In the genomic region with DNA sequence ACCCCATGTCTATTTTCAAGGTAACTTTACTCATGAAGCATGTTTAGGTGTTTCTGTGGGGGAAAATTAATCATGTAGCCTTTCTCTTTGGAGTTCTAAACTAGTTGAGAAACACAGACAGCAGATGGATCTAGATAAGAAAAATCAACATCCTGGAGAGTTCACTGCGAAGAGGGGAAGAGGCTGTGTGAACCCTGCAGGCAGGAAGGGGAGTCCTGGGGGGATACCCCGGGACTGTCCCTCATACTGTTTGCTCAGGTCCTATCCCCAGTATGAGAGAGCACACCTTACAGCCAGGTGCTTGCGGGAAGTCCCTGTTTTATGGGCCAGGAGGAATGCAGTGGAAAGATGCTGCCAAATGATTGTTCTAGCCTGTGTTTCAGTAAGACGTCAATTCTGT, we compare ENCODE assay signal across 10 cellular contexts. TPM values are rescaled to one million over a fixed set of nuclear protein-coding genes. Genes with fewer than 3 reads are reported as not detected.
DNase-seq lines count a peak whose midpoint lies in the region; ATAC-seq and TF ChIP-seq lines count a peak whose summit lies in the region.
"Had no signal": no experiment of that assay in that cellular context is flagged by ENCODE, and none has a peak within 500 bp of the region (broad histone marks: within the 10 kb centered on the region; RNA-seq: fewer than 3 reads in every experiment).

No MANE protein-coding gene starts in this region.

- H4K20me1 ChIP-seq in SK-N-SH (ENCODE audit: insufficient read depth), result peaks cover 100% of the 10 kb centered on the region

- H3K9me3 Mint-ChIP-seq in Calu3 (ENCODE audit: low read depth, unreplicated experiment), result no peaks in the 10 kb centered on the region

- no TSS peak for BruUV-seq in Calu3 (replicated peaks; lab: Mats Ljungman, UMichigan)

- peak; percentile 53 for DNase-seq in Calu3
- DNase-seq in SK-N-SH, result peak; percentile 66
- no peak for DNase-seq in left lobe of liver (ENCODE audit: low spot score)
- no peak for DNase-seq in amygdala (lab: John Stamatoyannopoulos, UW)
- DNase-seq in RPMI8226, result no peak
- no peak for DNase-seq in DMS53 treated with DMSO at 0.1 percent for 48 hours (lab: John Stamatoyannopoulos, UW; ENCODE audit: unreplicated experiment)
- DNase-seq: EL had no signal

- peak in 1 of 2 experiments; percentile 33; a peak in 1 of 4 replicates for TF ChIP-seq EP300 in SK-N-SH (IDR thresholded peaks at IDR 0.05; ENCODE audit: borderline replicate concordance in 1 of 2, low read depth in 1 of 2, low read length in 1 of 2)

- peaks cover 91% of the 10 kb centered on the region for H3K79me2 ChIP-seq in SK-N-SH (ENCODE audit: insufficient read depth)

- peaks cover 22 to 62% of the 10 kb centered on the region in 2 experiments for H3K4me1 ChIP-seq in SK-N-SH (ENCODE audit: control insufficient read depth in 1 of 2, insufficient read depth in 2 of 2, low read depth in 1 of 2, low read length in 1 of 2)

- H3K9ac ChIP-seq in SK-N-SH, result no peak overlapping the region

- CTCF ChIA-PET in Calu3 (lab: Charles Lee) (interaction anchor here (0.6 kb wide), 1 partner anchor 100 kb away, joined by 3 read pairs; no protein-coding TSS in a partner anchor), SK-N-SH (lab: Yijun Ruan, JAX) (interaction anchor here (2.9 kb wide), 1 partner anchor 20 kb away, joined by 13 read pairs; no protein-coding TSS in a partner anchor)

- no peak for TF ChIP-seq RAD21 in SK-N-SH (IDR thresholded peaks at IDR 0.05; ENCODE audit: low read length)

- H3K36me3 Mint-ChIP-seq in Calu3 (ENCODE audit: insufficient read depth, unreplicated experiment), result peaks cover 29% of the 10 kb centered on the region

- peaks cover 80% of the 10 kb centered on the region for H3K4me1 Mint-ChIP-seq in Calu3 (ENCODE audit: low read depth, unreplicated experiment)

- H3K27me3 Mint-ChIP-seq in Calu3 (ENCODE audit: unreplicated experiment), result no peaks in the 10 kb centered on the region

- H3K27me3 ChIP-seq in SK-N-SH (ENCODE audit: insufficient read depth), result no peaks in the 10 kb centered on the region

- no peaks in the 10 kb centered on the region for H3K9me2 ChIP-seq in SK-N-SH

- TF ChIP-seq CTCF in Calu3 (IDR thresholded peaks at IDR 0.05; ENCODE audit: unreplicated experiment) (no peak), SK-N-SH (IDR thresholded peaks at IDR 0.05) (no peak)

- peak overlapping the region; percentile 38 to 93; a peak in 3 of 4 replicates for H3K27ac ChIP-seq in SK-N-SH (ENCODE audit: low read depth in 2 of 2, low read length in 1 of 2)

- no peaks in the 10 kb centered on the region for H3K36me3 ChIP-seq in SK-N-SH (replicated peaks in 1 of 2; ENCODE audit: control insufficient read depth in 1 of 2, insufficient read depth in 2 of 2, low read length in 1 of 2)

- H3K4me2 ChIP-seq in SK-N-SH, result peak overlapping the region; percentile 6; the same call in 1 of the 2 replicates

- H3F3A ChIP-seq in SK-N-SH (replicated peaks; ENCODE audit: insufficient read depth), result peaks cover 4% of the 10 kb centered on the region

- H3K27ac Mint-ChIP-seq in Calu3 (ENCODE audit: unreplicated experiment), result peak overlapping the region; percentile 19

- 39% methylated on average over 4 of the region's 4 CpGs for WGBS in SK-N-SH (ENCODE audit: low lambda C conversion rate)

- POLR2A ChIA-PET in SK-N-SH (lab: Yijun Ruan, JAX), result no interaction called here

- no peaks in the 10 kb centered on the region for H3K9me3 ChIP-seq in SK-N-SH

- intact Hi-C loops in Calu3 (cut with micrococcal nuclease; ENCODE audit: unreplicated experiment), result no loop called here

- no peak overlapping the region for H3K4me3 ChIP-seq in SK-N-SH (ENCODE audit: low read depth in 2 of 2, low read length in 1 of 2)
- H3K4me3 ChIP-seq: skin epidermis had no signal

- ATAC-seq in GM21447 (IDR thresholded peaks at IDR 0.05; ENCODE audit: unreplicated experiment), result peak; percentile 77
- ATAC-seq in left lobe of liver, result peak; percentile 35
- no peak for ATAC-seq in GM18867 (IDR thresholded peaks at IDR 0.05; ENCODE audit: unreplicated experiment)

- H3K4me3 Mint-ChIP-seq in Calu3 (ENCODE audit: low read depth, unreplicated experiment), result no peak overlapping the region

- H2AFZ ChIP-seq in SK-N-SH (ENCODE audit: low read depth), result no peak overlapping the region

TF ChIP-seq in SK-N-SH, 30 proteins besides CTCF, POLR2A, EP300 and RAD21 (continues in another document):
- TF ChIP-seq IRF3 (IDR thresholded peaks at IDR 0.05; ENCODE audit: low read depth, low read length), result no peak
- no peak for TF ChIP-seq ZBTB33 (IDR thresholded peaks at IDR 0.05; ENCODE audit: borderline replicate concordance, low read depth)
- TF ChIP-seq ELF1 (IDR thresholded peaks at IDR 0.05), result no peak
- TF ChIP-seq REST (IDR thresholded peaks at IDR 0.05; ENCODE audit: low read depth, low read length), result no peak
- no peak for TF ChIP-seq CHD2 (IDR thresholded peaks at IDR 0.05; ENCODE audit: low read length, partially characterized antibody)
- TF ChIP-seq MEF2A (IDR thresholded peaks at IDR 0.05; ENCODE audit: borderline replicate concordance, low read depth), result no peak
- TF ChIP-seq YY1 (IDR thresholded peaks at IDR 0.05; ENCODE audit: low read depth), result no peak
- TF ChIP-seq POLR2AphosphoS5 (IDR thresholded peaks at IDR 0.05; ENCODE audit: low read depth, low read length), result no peak
- TF ChIP-seq TAF1 (IDR thresholded peaks at IDR 0.05; ENCODE audit: borderline replicate concordance, low read depth, low read length), result no peak
- TF ChIP-seq, protein P1, sequence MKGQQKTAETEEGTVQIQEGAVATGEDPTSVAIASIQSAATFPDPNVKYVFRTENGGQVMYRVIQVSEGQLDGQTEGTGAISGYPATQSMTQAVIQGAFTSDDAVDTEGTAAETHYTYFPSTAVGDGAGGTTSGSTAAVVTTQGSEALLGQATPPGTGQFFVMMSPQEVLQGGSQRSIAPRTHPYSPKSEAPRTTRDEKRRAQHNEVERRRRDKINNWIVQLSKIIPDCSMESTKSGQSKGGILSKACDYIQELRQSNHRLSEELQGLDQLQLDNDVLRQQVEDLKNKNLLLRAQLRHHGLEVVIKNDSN (IDR thresholded peaks at IDR 0.05; ENCODE audit: borderline replicate concordance, low read depth), result no peak
- no peak for TF ChIP-seq NFIC (IDR thresholded peaks at IDR 0.05; ENCODE audit: borderline replicate concordance)
- TF ChIP-seq RCOR1 (IDR thresholded peaks at IDR 0.05; ENCODE audit: low read length), result peak; percentile 57; the same call in 1 of the 2 replicates
- peak; percentile 62; the same call in 1 of the 2 replicates for TF ChIP-seq GATA2 (CRISPR knock-in tag; IDR thresholded peaks at IDR 0.05)

RNA-seq across cellular contexts. Expression of gene CHMP4B, which starts 32.7 kb away (rescaled TPM):
- total RNA-seq in Calu3 (2022) (234 and 245 TPM in 2 replicates), left lobe of liver (24.4 TPM)
- 83.1 and 123 TPM in 2 replicates for polyA plus RNA-seq in SK-N-SH (2012; rRNA removed)
- polyA plus RNA-seq in SK-N-SH (2012; cell fraction: cytosol; rRNA removed), result 141 and 151 TPM in 2 replicates
- polyA plus RNA-seq in SK-N-SH (2012; cell fraction: nucleus; rRNA removed), result 28.4 and 33.7 TPM in 2 replicates

Comparison
In these comparisons a context has a peak if more than half of its experiments do, and no peak if none do; other contexts are left out.
1. DNase-seq: peak in Calu3 (single experiment) and SK-N-SH (single experiment); none in left lobe of liver (single experiment), amygdala (0 of 56), RPMI8226 (single experiment) and DMS53 treated with DMSO at 0.1 percent for 48 hours (single experiment).